37 cellular contexts compared by ENCODE assay signal in the genomic region with DNA sequence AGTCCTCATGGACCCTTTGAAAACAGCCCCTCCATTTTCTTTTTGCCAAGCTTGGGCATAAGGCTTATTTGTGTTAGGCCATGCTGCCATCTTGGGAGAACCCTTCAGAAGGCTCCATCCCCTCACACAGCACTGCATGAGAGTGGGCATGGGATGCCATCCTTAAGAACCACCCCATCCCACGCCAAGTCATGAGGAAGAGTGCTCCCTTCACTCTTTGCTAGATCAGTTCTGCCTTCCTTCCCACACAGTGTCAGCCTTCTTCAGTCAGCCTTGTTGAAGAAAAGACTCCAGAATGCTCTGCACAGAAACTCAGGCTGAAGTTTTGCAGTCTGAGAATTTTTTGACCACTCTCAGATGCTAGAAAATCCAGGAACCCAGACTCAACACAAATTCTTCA. TPM values are rescaled to one million over a fixed set of nuclear protein-coding genes. Genes with fewer than 3 reads are reported as not detected.
DNase-seq lines count a peak whose midpoint lies in the region; ATAC-seq lines count a peak whose summit lies in the region.
"Had no signal": no experiment of that assay in that cellular context is flagged by ENCODE, and none has a peak within 500 bp of the region (broad histone marks: within the 10 kb centered on the region; RNA-seq: fewer than 3 reads in every experiment).

No MANE protein-coding gene starts in this region.

- H3K4ac ChIP-seq in neuronal stem cell (ENCODE audit: low read length) (no peak overlapping the region), trophoblast cell (ENCODE audit: low read depth, low read length) (no peak overlapping the region)

- no peak overlapping the region for H3K4me3 Mint-ChIP-seq in immature natural killer cell
- H3K4me3 Mint-ChIP-seq: B cell; CD4-positive, alpha-beta memory T cell; CD4-positive, alpha-beta T cell; CD4-positive, CD25-positive, alpha-beta regulatory T cell; CD8-positive, alpha-beta memory T cell; CD8-positive, alpha-beta T cell had no signal

- H3K9me3 ChIP-seq in neuronal stem cell (replicated peaks in 1 of 2; ENCODE audit: control insufficient read depth in 2 of 2, insufficient read depth in 1 of 2, low read depth in 1 of 2, low read length in 2 of 2) (peaks cover 0 to 3% of the 10 kb centered on the region in 2 donors), trophoblast cell (ENCODE audit: insufficient read depth, low read depth, low read length) (peaks cover 3% of the 10 kb centered on the region)
- H3K9me3 ChIP-seq: A549, BE2C, BLaER1 had no signal

- H3K79me1 ChIP-seq in neuronal stem cell (ENCODE audit: low read depth, low read length) (no peaks in the 10 kb centered on the region), trophoblast cell (ENCODE audit: low read length) (no peaks in the 10 kb centered on the region)

- peaks cover 0 to 7% (median 4%) of the 10 kb centered on the region in 3 donors for H3K27me3 Mint-ChIP-seq in immature natural killer cell (ENCODE audit: low read depth in 3 of 3)

- H3K27ac ChIP-seq in caudate nucleus (ENCODE audit: low read depth, low read length) (peak overlapping the region; percentile 88), neuronal stem cell (replicated peaks; ENCODE audit: low read length) (no peak overlapping the region), trophoblast cell (ENCODE audit: low read depth, low read length) (no peak overlapping the region)
- H3K27ac ChIP-seq: 22Rv1; A549; BLaER1; BLaER1 treated with 17β-estradiol and CSF1 and Interleukin-3, amounts not matched to agents 10 nM and 100 nM; C4-2B had no signal

- no peak overlapping the region for H2BK12ac ChIP-seq in neuronal stem cell (ENCODE audit: low read length)
- H2BK12ac ChIP-seq in trophoblast cell (ENCODE audit: low read length) = peak overlapping the region; percentile 78

- H3K27me3 ChIP-seq in neuronal stem cell (ENCODE audit: control insufficient read depth in 3 of 3, insufficient read depth in 3 of 3, low read depth in 1 of 3, low read length in 3 of 3) (no peaks in the 10 kb centered on the region), trophoblast cell (ENCODE audit: insufficient read depth, low read length) (no peaks in the 10 kb centered on the region)
- H3K27me3 ChIP-seq: BE2C, BLaER1 had no signal

- no CpG with 5 or more reads among the region's 1 CpG for WGBS in neuronal stem cell (ENCODE audit: extremely low coverage in 2 of 2, insufficient read length in 2 of 2, insufficient replicate concordance in 1 of 2), 2 donors
- WGBS in trophoblast cell (ENCODE audit: extremely low coverage, insufficient coverage, insufficient read length) = no CpG with 5 or more reads among the region's 1 CpG

- no peak overlapping the region for H3K4me3 ChIP-seq in neuronal stem cell (ENCODE audit: low read length in 2 of 2)
- H3K4me3 ChIP-seq in trophoblast cell (ENCODE audit: low read depth, low read length) = no peak overlapping the region
- H3K4me3 ChIP-seq: A549; BLaER1; BLaER1 treated with 17β-estradiol and CSF1 and Interleukin-3, amounts not matched to agents 10 nM and 100 nM had no signal

- H3K79me2 ChIP-seq in trophoblast cell (ENCODE audit: control insufficient read depth, insufficient read depth, low read length, poor library complexity) = no peaks in the 10 kb centered on the region

- H3K27ac Mint-ChIP-seq in immature natural killer cell = no peak overlapping the region
- H3K27ac Mint-ChIP-seq: B cell; CD4-positive, alpha-beta memory T cell; CD4-positive, alpha-beta T cell; CD4-positive, CD25-positive, alpha-beta regulatory T cell; CD8-positive, alpha-beta memory T cell; CD8-positive, alpha-beta T cell had no signal

- H4K12ac ChIP-seq in trophoblast cell (ENCODE audit: low read depth, low read length) = no peak overlapping the region

- H3K23ac ChIP-seq in neuronal stem cell (ENCODE audit: low read depth, low read length, poor library complexity) (no peak overlapping the region), trophoblast cell (ENCODE audit: low read length) (no peak overlapping the region)

- H3K9ac ChIP-seq in neuronal stem cell (ENCODE audit: low read depth, low read length, poor library complexity) (no peak overlapping the region), trophoblast cell (ENCODE audit: low read length) (no peak overlapping the region)
- H3K9ac ChIP-seq: BLaER1; BLaER1 treated with 17β-estradiol and CSF1 and Interleukin-3, amounts not matched to agents 10 nM and 100 nM had no signal

- H3K4me2 ChIP-seq in neuronal stem cell (ENCODE audit: insufficient read depth, low read length, poor library complexity, severe bottlenecking) (no peak overlapping the region), trophoblast cell (ENCODE audit: low read length) (no peak overlapping the region)
- H3K4me2 ChIP-seq: A549, BLaER1 had no signal

- H3K36me3 ChIP-seq in neuronal stem cell (replicated peaks in 1 of 2; ENCODE audit: control insufficient read depth in 2 of 2, insufficient read depth in 2 of 2, low read length in 2 of 2) (no peaks in the 10 kb centered on the region), trophoblast cell (ENCODE audit: control insufficient read depth in 1 of 2, insufficient read depth in 2 of 2, low read length in 2 of 2) (peaks cover 0 to 3% of the 10 kb centered on the region in 2 experiments)
- H3K36me3 ChIP-seq: BE2C; BLaER1; BLaER1 treated with 17β-estradiol and CSF1 and Interleukin-3, amounts not matched to agents 10 nM and 100 nM had no signal

- peak overlapping the region; percentile 56 for H4K8ac ChIP-seq in neuronal stem cell (ENCODE audit: low read depth, low read length)
- H4K8ac ChIP-seq in trophoblast cell (ENCODE audit: low read depth, low read length) = no peak overlapping the region

- no peaks in the 10 kb centered on the region for H3K9me3 Mint-ChIP-seq in immature natural killer cell
- H3K9me3 Mint-ChIP-seq: CD14-positive monocyte; CD4-positive, alpha-beta memory T cell; CD4-positive, alpha-beta T cell; CD8-positive, alpha-beta memory T cell; CD8-positive, alpha-beta T cell had no signal

- no peak overlapping the region for H2AFZ ChIP-seq in neuronal stem cell (ENCODE audit: low read length)
- no peak overlapping the region for H2AFZ ChIP-seq in trophoblast cell (ENCODE audit: insufficient read depth, low read length, poor library complexity)

- H3K14ac ChIP-seq in neuronal stem cell (ENCODE audit: low read length) = no peak overlapping the region
- no peak overlapping the region for H3K14ac ChIP-seq in trophoblast cell (ENCODE audit: low read length)

- no peak for ATAC-seq in GM21717 (IDR thresholded peaks at IDR 0.05; ENCODE audit: unreplicated experiment)
- ATAC-seq in GM21360 (IDR thresholded peaks at IDR 0.05; ENCODE audit: unreplicated experiment) = no peak
- ATAC-seq: A549 had no signal

- H2BK15ac ChIP-seq in neuronal stem cell (ENCODE audit: low read length) = no peak overlapping the region

- H4K91ac ChIP-seq in neuronal stem cell (ENCODE audit: low read depth, low read length, poor library complexity) (no peak overlapping the region), trophoblast cell (ENCODE audit: low read depth, low read length) (peak overlapping the region; percentile 63)

- H3K18ac ChIP-seq in neuronal stem cell (ENCODE audit: low read length) = no peak overlapping the region
- H3K18ac ChIP-seq in trophoblast cell (ENCODE audit: low read length) = no peak overlapping the region

- H2BK120ac ChIP-seq in neuronal stem cell (ENCODE audit: low read depth, low read length) = no peak overlapping the region
- H2BK120ac ChIP-seq in trophoblast cell (ENCODE audit: insufficient read depth, low read length, poor library complexity) = peak overlapping the region; percentile 89

- H2AK5ac ChIP-seq in neuronal stem cell (ENCODE audit: low read depth, low read length) (no peak overlapping the region), trophoblast cell (ENCODE audit: low read length) (peak overlapping the region; percentile 81)

- no peaks in the 10 kb centered on the region for H3K36me3 Mint-ChIP-seq in immature natural killer cell
- H3K36me3 Mint-ChIP-seq: CD4-positive, alpha-beta memory T cell; CD4-positive, CD25-positive, alpha-beta regulatory T cell; CD8-positive, alpha-beta memory T cell; CD8-positive, alpha-beta T cell had no signal

- peaks cover 5 to 9% of the 10 kb centered on the region in 2 donors for H3K4me1 Mint-ChIP-seq in immature natural killer cell
- H3K4me1 Mint-ChIP-seq: B cell had no signal

- no peak overlapping the region for H2BK5ac ChIP-seq in neuronal stem cell (ENCODE audit: low read length)
- no peak overlapping the region for H2BK5ac ChIP-seq in trophoblast cell (ENCODE audit: low read depth, low read length, poor library complexity)

- H3K4me1 ChIP-seq in neuronal stem cell (ENCODE audit: control insufficient read depth in 2 of 2, insufficient read depth in 1 of 2, low read depth in 1 of 2, low read length in 2 of 2) (peaks cover 0 to 2% of the 10 kb centered on the region in 2 donors), trophoblast cell (ENCODE audit: control insufficient read depth in 1 of 2, insufficient read depth in 2 of 2, low read length in 2 of 2) (peaks cover 5% of the 10 kb centered on the region in 2 experiments)
- H3K4me1 ChIP-seq: A549, BE2C, BLaER1, Caco-2 had no signal

- DNase-seq in CD1c-positive myeloid dendritic cell (ENCODE audit: extremely low spot score) (peak; percentile 19), caudate nucleus (lab: John Stamatoyannopoulos, UW) (peak in 4 of 61 donors; percentile 14 to 69 (median 28)), neuronal stem cell (ENCODE audit: low spot score) (no peak), trophoblast cell (no peak), immature natural killer cell (no peak), NCI-H748 (lab: John Stamatoyannopoulos, UW; ENCODE audit: unreplicated experiment) (no peak)
- DNase-seq: 8988T; ACHN; AML-193; BE2C; C1 segment of cervical spinal cord; Caco-2; Calu3; CD4-positive, alpha-beta memory T cell; CD4-positive, alpha-beta T cell; CD4-positive, CD25-positive, alpha-beta regulatory T cell; CD8-positive, alpha-beta memory T cell; CD8-positive, alpha-beta T cell; COR-L47; DMS 273 treated with DMSO at 0.1 percent for 48 hours; DMS153; DMS53; DMS79; DMS79 treated with DMSO at 0.1 percent for 48 hours; DND-41; EL had no signal

RNA-seq across cellular contexts. Expression of a gene that starts 15.5 kb away (rescaled TPM):
- 4.2 TPM for polyA plus RNA-seq in neuronal stem cell (2013, experiment 1 of 2)
- polyA plus RNA-seq in neuronal stem cell (2013, experiment 2 of 2) = 4.8 TPM
- polyA plus RNA-seq in trophoblast cell (2013) = 39.1 and 39.9 TPM in 2 replicates
- 10 to 100 TPM in 2 of 3 donors, 1 to 10 TPM in 1; 7.7 to 23.9 (median 14.6) TPM for polyA plus RNA-seq in immature natural killer cell
- polyA plus RNA-seq: AG04450, BJ had no signal

RNA-seq across cellular contexts. Expression of a gene that starts 32.8 kb away (rescaled TPM):
- 80.7 TPM for polyA plus RNA-seq in neuronal stem cell (2013, experiment 1 of 2)
- 77.9 TPM for polyA plus RNA-seq in neuronal stem cell (2013, experiment 2 of 2)
- polyA plus RNA-seq in trophoblast cell (2013) = 184 and 205 TPM in 2 replicates
- polyA plus RNA-seq in immature natural killer cell = 10 to 100 TPM in 2 of 3 donors, 1 to 10 TPM in 1; 4.3 to 60.4 (median 35.4) TPM
- polyA plus RNA-seq: AG04450; BJ; CD8-positive, alpha-beta memory T cell had no signal
